13 cellular contexts compared by ENCODE assay signal in the genomic region with DNA sequence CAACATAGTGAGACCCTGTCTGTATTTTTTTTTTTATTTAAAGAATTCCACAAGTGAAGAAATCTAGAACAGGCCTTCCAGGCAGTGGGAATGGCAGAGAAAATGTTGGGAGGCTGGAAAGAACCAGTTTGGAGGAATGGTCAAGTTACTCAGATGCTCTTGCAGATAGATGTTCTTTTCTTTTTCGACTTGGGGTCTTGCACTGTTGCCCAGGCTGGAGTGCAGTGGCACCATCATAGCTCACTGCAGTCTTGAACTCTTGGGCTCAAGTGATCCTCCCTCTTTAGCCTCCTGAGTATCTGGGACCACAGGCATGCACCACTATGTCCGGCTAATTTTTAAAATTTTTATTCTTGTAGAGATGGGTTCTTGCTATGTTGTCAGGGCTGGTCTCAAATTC. TPM values are rescaled to one million over a fixed set of nuclear protein-coding genes. Genes with fewer than 3 reads are reported as not detected.
DNase-seq lines count a peak whose midpoint lies in the region; TF ChIP-seq lines count a peak whose summit lies in the region.
"Had no signal": no experiment of that assay in that cellular context is flagged by ENCODE, and none has a peak within 500 bp of the region (broad histone marks: within the 10 kb centered on the region; RNA-seq: fewer than 3 reads in every experiment).

No MANE protein-coding gene starts in this region.

- H3K27me3 ChIP-seq in spleen (replicated peaks in 1 of 7) = peaks cover 0 to 63% (median 0%) of the 10 kb centered on the region in 7 donors
- H3K27me3 ChIP-seq: brain microvascular endothelial cell had no signal

- no peaks in the 10 kb centered on the region for H3K9me3 Mint-ChIP-seq in dendritic cell treated with granulocyte-macrophage colony-stimulating factor and Interleukin-4, amounts not matched to agents 40 ng/mL and 50 ng/mL, for 4 days
- H3K9me3 Mint-ChIP-seq: activated CD8-positive, alpha-beta T cell treated with anti-CD3 and anti-CD28 coated beads for 36 hours; CD4-positive, alpha-beta memory T cell; nephron progenitor cell had no signal

- CTCF ChIA-PET in HEK293 (lab: Yijun Ruan, JAX) = interaction anchor here (0.8 to 1.0 kb wide), 2 partner anchors 16 to 397 kb away, joined by 3 to 5 read pairs; no protein-coding TSS in a partner anchor

- H3K9me3 ChIP-seq in HEK293 (ENCODE audit: control insufficient read depth, insufficient read depth, low read depth, low read length) (no peaks in the 10 kb centered on the region), spleen (no peaks in the 10 kb centered on the region)

- H3K36me3 Mint-ChIP-seq in dendritic cell treated with granulocyte-macrophage colony-stimulating factor and Interleukin-4, amounts not matched to agents 40 ng/mL and 50 ng/mL, for 4 days (ENCODE audit: low read depth) = peaks cover 27% of the 10 kb centered on the region
- H3K36me3 Mint-ChIP-seq: CD4-positive, alpha-beta memory T cell had no signal

- H3K4me3 ChIP-seq in HEK293 (ENCODE audit: low read depth, low read length) (no peak overlapping the region), spleen (peak overlapping the region in 7 of 8 donors; percentile 12 to 68 (median 27))

- TF ChIP-seq CTCF in HEK293 (tag by site-specific recombination; IDR thresholded peaks at IDR 0.05) (no peak), spleen (IDR thresholded peaks at IDR 0.05 in 8 of 11, conservative IDR thresholded peaks at IDR 0.05 in 3 of 11) (no peak)

- TF ChIP-seq POLR2A in spleen (IDR thresholded peaks at IDR 0.05) = no peak

- H3K27me3 Mint-ChIP-seq in dendritic cell treated with granulocyte-macrophage colony-stimulating factor and Interleukin-4, amounts not matched to agents 40 ng/mL and 50 ng/mL, for 4 days = no peaks in the 10 kb centered on the region

- WGBS in spleen, 5 donors = 84 to 91% (median 87%) methylated on average over 2 of the region's 2 CpGs

- DNase-seq in spleen (no peak), NAMALWA (ENCODE audit: low spot score) (no peak), NCI-H1694 (lab: John Stamatoyannopoulos, UW) (no peak)
- DNase-seq in activated naive CD4-positive, alpha-beta T cell treated with Interleukin-2 at 50 U/mL for 16 hours = no peak
- DNase-seq: activated CD8-positive, alpha-beta T cell treated with anti-CD3 and anti-CD28 coated beads for 36 hours; activated gamma-delta T cell; activated T-cell treated with anti-CD3 and anti-CD28 coated beads for 4 hours; brain microvascular endothelial cell; CD4-positive, alpha-beta memory T cell; NCI-H774; nephron progenitor cell had no signal

- peak overlapping the region; percentile 89 for H3K4me3 Mint-ChIP-seq in dendritic cell treated with granulocyte-macrophage colony-stimulating factor and Interleukin-4, amounts not matched to agents 40 ng/mL and 50 ng/mL, for 4 days
- H3K4me3 Mint-ChIP-seq: activated CD8-positive, alpha-beta T cell treated with anti-CD3 and anti-CD28 coated beads for 36 hours; CD4-positive, alpha-beta memory T cell; nephron progenitor cell had no signal

- peak overlapping the region; percentile 87 for H3K27ac Mint-ChIP-seq in dendritic cell treated with granulocyte-macrophage colony-stimulating factor and Interleukin-4, amounts not matched to agents 40 ng/mL and 50 ng/mL, for 4 days
- H3K27ac Mint-ChIP-seq: activated CD8-positive, alpha-beta T cell treated with anti-CD3 and anti-CD28 coated beads for 36 hours; CD4-positive, alpha-beta memory T cell; nephron progenitor cell had no signal

- no peak overlapping the region for H3K27ac ChIP-seq in HEK293 (ENCODE audit: extremely low read depth, low read depth, low read length)
- peak overlapping the region in 7 of 8 donors; percentile 60 to 93 (median 85) for H3K27ac ChIP-seq in spleen
- H3K27ac ChIP-seq: brain microvascular endothelial cell had no signal

- H3K36me3 ChIP-seq in HEK293 (ENCODE audit: control insufficient read depth in 2 of 2, insufficient read depth in 1 of 2, low read length in 2 of 2) (no peaks in the 10 kb centered on the region), spleen (peaks cover 0 to 7% (median 0%) of the 10 kb centered on the region in 6 donors)
- H3K36me3 ChIP-seq: brain microvascular endothelial cell had no signal

- intact Hi-C loops in dendritic cell treated with granulocyte-macrophage colony-stimulating factor and Interleukin-4, amounts not matched to agents 40 ng/mL and 50 ng/mL, for 4 days (cut with micrococcal nuclease) = no loop called here
- intact Hi-C loops in spleen (cut with DNase I; ENCODE audit: low total_unique reads) = no loop called here

- H3K4me1 ChIP-seq in HEK293 (ENCODE audit: control insufficient read depth, insufficient read depth, low read length) (0 out of 2 replicates have a peak, but pooled peaks cover 3% of the 10 kb centered on the region), spleen (peaks cover 0 to 57% (median 8%) of the 10 kb centered on the region in 6 donors)

- peaks cover 72% of the 10 kb centered on the region for H3K4me1 Mint-ChIP-seq in dendritic cell treated with granulocyte-macrophage colony-stimulating factor and Interleukin-4, amounts not matched to agents 40 ng/mL and 50 ng/mL, for 4 days (ENCODE audit: low read depth)
- H3K4me1 Mint-ChIP-seq: nephron progenitor cell had no signal

- POLR2A ChIA-PET in HEK293 (lab: Yijun Ruan, JAX) = no interaction called here

TF ChIP-seq in HEK293, 187 proteins besides CTCF, POLR2A, EP300 and RAD21:
- TF ChIP-seq ZNF433 (tag by site-specific recombination; IDR thresholded peaks at IDR 0.05; ENCODE audit: low read depth) (0 out of 2 replicates have a peak, but pooled peaks have one; percentile 7), ZNF138 (tag by site-specific recombination; IDR thresholded peaks at IDR 0.05; ENCODE audit: borderline replicate concordance) (no peak), ZNF121 (tag by site-specific recombination; IDR thresholded peaks at IDR 0.05) (peak; percentile 94)

RNA-seq across cellular contexts. Expression of a gene that starts 0.7 kb away (rescaled TPM):
- 100 to 1,000 TPM in 1 of 7 donors, 10 to 100 TPM in 6; 33.1 to 124 (median 64.0) TPM for total RNA-seq in spleen
- polyA plus RNA-seq in spleen = 1 to 10 TPM; 4.0 to 9.4 (median 4.6) TPM
- polyA plus RNA-seq: CD4-positive, alpha-beta memory T cell had no signal

RNA-seq across cellular contexts. Expression of a gene that starts 21.7 kb away (rescaled TPM):
- 10 to 100 TPM; 24.7 to 55.7 (median 28.3) TPM for total RNA-seq in spleen
- 1 to 10 TPM; 1.3 to 2.7 (median 1.5) TPM for polyA plus RNA-seq in spleen

RNA-seq across cellular contexts. Expression of a gene that starts 35.6 kb away (rescaled TPM):
- 10 to 100 TPM in 4 of 7 donors, 1 to 10 TPM in 3; 3.9 to 19.8 (median 13.8) TPM for total RNA-seq in spleen
- 10 to 100 TPM in 2 of 3 donors, 1 to 10 TPM in 1; 8.1 to 12.9 (median 11.3) TPM for polyA plus RNA-seq in spleen

RNA-seq across cellular contexts. Expression of a gene that starts 38.8 kb away (rescaled TPM):
- 10 to 100 TPM; 19.5 to 34.8 (median 27.0) TPM for total RNA-seq in spleen
- polyA plus RNA-seq in spleen = 10 to 100 TPM in 2 of 3 donors, 1 to 10 TPM in 1; 8.4 to 18.5 (median 13.1) TPM

RNA-seq across cellular contexts. Expression of a gene that starts 54.0 kb away (rescaled TPM):
- 10 to 100 TPM; 13.0 to 43.0 (median 32.6) TPM for total RNA-seq in spleen
- 10 to 100 TPM; 11.0 to 38.7 (median 15.9) TPM for polyA plus RNA-seq in spleen
